1 cellular context compared by ENCODE assay signal in the genomic region with DNA sequence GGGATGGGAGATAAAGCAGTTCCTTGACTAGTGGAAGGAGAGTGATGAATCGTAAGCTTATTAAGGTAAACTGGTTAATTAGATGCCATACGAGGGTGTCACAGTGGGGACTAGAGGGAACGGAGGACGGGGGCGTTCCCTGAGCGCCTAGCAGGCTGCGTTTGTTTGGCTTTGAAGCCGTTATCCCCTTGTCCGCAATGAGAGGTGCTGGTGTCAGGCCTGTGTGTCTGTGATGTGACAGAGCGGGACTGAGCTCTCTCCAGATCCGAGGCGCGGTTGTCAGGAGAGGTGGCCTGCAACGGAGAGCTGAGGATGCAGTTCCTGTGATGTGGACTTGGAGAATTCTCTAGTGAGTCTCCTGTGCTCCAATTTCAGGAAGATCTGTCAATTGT.
TF ChIP-seq lines count a peak whose summit lies in the region.

No MANE protein-coding gene starts in this region.

TF ChIP-seq in GM23338, 12 proteins besides CTCF, POLR2A, EP300 and RAD21 (continued from another document):
- TF ChIP-seq, protein P1, sequence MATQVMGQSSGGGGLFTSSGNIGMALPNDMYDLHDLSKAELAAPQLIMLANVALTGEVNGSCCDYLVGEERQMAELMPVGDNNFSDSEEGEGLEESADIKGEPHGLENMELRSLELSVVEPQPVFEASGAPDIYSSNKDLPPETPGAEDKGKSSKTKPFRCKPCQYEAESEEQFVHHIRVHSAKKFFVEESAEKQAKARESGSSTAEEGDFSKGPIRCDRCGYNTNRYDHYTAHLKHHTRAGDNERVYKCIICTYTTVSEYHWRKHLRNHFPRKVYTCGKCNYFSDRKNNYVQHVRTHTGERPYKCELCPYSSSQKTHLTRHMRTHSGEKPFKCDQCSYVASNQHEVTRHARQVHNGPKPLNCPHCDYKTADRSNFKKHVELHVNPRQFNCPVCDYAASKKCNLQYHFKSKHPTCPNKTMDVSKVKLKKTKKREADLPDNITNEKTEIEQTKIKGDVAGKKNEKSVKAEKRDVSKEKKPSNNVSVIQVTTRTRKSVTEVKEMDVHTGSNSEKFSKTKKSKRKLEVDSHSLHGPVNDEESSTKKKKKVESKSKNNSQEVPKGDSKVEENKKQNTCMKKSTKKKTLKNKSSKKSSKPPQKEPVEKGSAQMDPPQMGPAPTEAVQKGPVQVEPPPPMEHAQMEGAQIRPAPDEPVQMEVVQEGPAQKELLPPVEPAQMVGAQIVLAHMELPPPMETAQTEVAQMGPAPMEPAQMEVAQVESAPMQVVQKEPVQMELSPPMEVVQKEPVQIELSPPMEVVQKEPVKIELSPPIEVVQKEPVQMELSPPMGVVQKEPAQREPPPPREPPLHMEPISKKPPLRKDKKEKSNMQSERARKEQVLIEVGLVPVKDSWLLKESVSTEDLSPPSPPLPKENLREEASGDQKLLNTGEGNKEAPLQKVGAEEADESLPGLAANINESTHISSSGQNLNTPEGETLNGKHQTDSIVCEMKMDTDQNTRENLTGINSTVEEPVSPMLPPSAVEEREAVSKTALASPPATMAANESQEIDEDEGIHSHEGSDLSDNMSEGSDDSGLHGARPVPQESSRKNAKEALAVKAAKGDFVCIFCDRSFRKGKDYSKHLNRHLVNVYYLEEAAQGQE (IDR thresholded peaks at IDR 0.05; ENCODE audit: unreplicated experiment) = no peak
- no peak for TF ChIP-seq STAT1 (IDR thresholded peaks at IDR 0.05; ENCODE audit: unreplicated experiment)
- TF ChIP-seq CREB1 (CRISPR knock-in tag; IDR thresholded peaks at IDR 0.05; ENCODE audit: low read depth) = no peak
